In the genomic region with DNA sequence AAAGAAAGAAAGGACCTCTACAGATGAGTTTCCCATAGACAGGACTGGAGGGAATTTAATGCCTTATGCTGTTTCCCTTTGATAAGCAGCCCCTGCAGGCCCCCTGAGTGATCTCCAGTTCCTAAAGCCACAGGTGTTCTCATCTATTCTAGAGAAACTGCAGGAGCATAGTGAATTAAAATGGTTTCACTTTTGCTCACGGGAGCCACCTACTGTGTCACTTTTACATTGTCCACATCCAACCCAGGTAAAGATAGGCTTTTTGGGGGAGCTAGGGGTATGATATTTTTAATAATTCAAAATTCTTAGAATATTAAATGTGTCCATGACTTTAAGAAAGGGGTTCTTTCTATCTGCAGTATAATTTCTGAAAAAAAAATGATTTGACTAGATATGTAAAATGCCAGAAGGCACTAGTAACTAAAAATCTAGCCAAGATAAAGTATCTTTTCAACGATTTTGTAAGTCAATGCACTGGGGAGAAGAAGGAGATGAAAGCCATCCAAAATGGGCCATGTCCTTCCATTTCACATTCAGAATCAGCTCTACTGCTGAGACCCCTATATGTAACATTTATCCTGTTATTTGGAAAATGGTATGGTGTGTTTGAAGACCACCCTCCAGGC, we compare ENCODE assay signal across 9 cellular contexts.
DNase-seq lines count a peak whose midpoint lies in the region; ATAC-seq, FAIRE-seq and TF ChIP-seq lines count a peak whose summit lies in the region.
"Had no signal": no experiment of that assay in that cellular context is flagged by ENCODE, and none has a peak within 500 bp of the region (broad histone marks: within the 10 kb centered on the region; RNA-seq: fewer than 3 reads in every experiment).

No MANE protein-coding gene starts in this region.

- no peaks in the 10 kb centered on the region for H3K79me1 ChIP-seq in mesendoderm (ENCODE audit: low read length)

- H3K27me3 ChIP-seq in GM12878 (replicated peaks in 1 of 2; ENCODE audit: control insufficient read depth in 2 of 2, insufficient read depth in 2 of 2, low read length in 1 of 2) (no peaks in the 10 kb centered on the region), mesendoderm (ENCODE audit: insufficient read depth, low read length, poor library complexity) (no peaks in the 10 kb centered on the region), upper lobe of left lung (no peaks in the 10 kb centered on the region)

- H2AK5ac ChIP-seq in mesendoderm (ENCODE audit: low read length): no peak overlapping the region

- no peaks in the 10 kb centered on the region for H3K79me2 ChIP-seq in GM12878 (ENCODE audit: control insufficient read depth, insufficient read depth, low read length)
- no peaks in the 10 kb centered on the region for H3K79me2 ChIP-seq in mesendoderm (ENCODE audit: control insufficient read depth, insufficient read depth, low read length)

- H3K27ac ChIP-seq in GM12878 (ENCODE audit: control insufficient read depth, insufficient read depth) (no peak overlapping the region), mesendoderm (ENCODE audit: low read depth, low read length) (no peak overlapping the region), upper lobe of left lung (no peak overlapping the region)
- H3K27ac ChIP-seq: skin epidermis had no signal

- DNase-seq in GM10266 (ENCODE audit: extremely low spot score): peak; percentile 14
- DNase-seq in NCI-H748 (lab: John Stamatoyannopoulos, UW; ENCODE audit: unreplicated experiment): peak; percentile 17
- DNase-seq in GM12878 (ENCODE audit: low read depth, low spot score): peak; percentile 36
- DNase-seq in mesendoderm: peak; percentile 61
- DNase-seq in upper lobe of left lung: no peak
- no peak for DNase-seq in T1000 (lab: John Stamatoyannopoulos, UW)

- TF ChIP-seq EP300 in GM12878 (IDR thresholded peaks at IDR 0.05; ENCODE audit: borderline replicate concordance in 1 of 2, control insufficient read depth in 1 of 2, low read depth in 2 of 2, low read length in 2 of 2) (no peak), upper lobe of left lung (IDR thresholded peaks at IDR 0.05) (no peak)

- no peak overlapping the region for H2BK5ac ChIP-seq in mesendoderm (ENCODE audit: low read length)

- CTCF ChIA-PET in GM12878 (lab: Yijun Ruan, JAX): interaction anchor here (0.6 to 3.6 kb wide), 34 partner anchors 9 to 531 kb away, joined by 3 to 28 read pairs (median 4); a partner anchor contains a TSS

- intact Hi-C loops in GM12878 (cut with micrococcal nuclease; ENCODE audit: unreplicated experiment): loop anchor here (2.0 to 5.0 kb wide), 4 partner anchors 127 to 267 kb away; a partner anchor contains a TSS

- RAD21 ChIA-PET in GM12878 (lab: Charles Lee; ENCODE audit: unreplicated experiment): interaction anchor here (0.7 to 2.2 kb wide), 19 partner anchors 11 to 532 kb away, joined by 3 to 11 read pairs (median 4); a partner anchor contains a TSS

- H3K36me3 ChIP-seq in GM12878 (ENCODE audit: control insufficient read depth in 2 of 2, insufficient read depth in 2 of 2, low read length in 1 of 2) (no peaks in the 10 kb centered on the region), mesendoderm (ENCODE audit: control insufficient read depth, insufficient read depth, low read length) (no peaks in the 10 kb centered on the region), upper lobe of left lung (no peaks in the 10 kb centered on the region)

- no peak overlapping the region for H3K18ac ChIP-seq in mesendoderm (ENCODE audit: low read length)

- no peaks in the 10 kb centered on the region for H4K20me1 ChIP-seq in GM12878 (ENCODE audit: control insufficient read depth, insufficient read depth)

- H4K5ac ChIP-seq in mesendoderm (ENCODE audit: low read length): no peak overlapping the region

- no peak overlapping the region for H2BK15ac ChIP-seq in mesendoderm (replicated peaks; ENCODE audit: low read depth)

- no peak overlapping the region for H3K4ac ChIP-seq in mesendoderm (ENCODE audit: low read depth, low read length)

- no peak overlapping the region for H3K4me3 ChIP-seq in GM12878
- H3K4me3 ChIP-seq in mesendoderm (ENCODE audit: low read length): no peak overlapping the region
- no peak overlapping the region for H3K4me3 ChIP-seq in upper lobe of left lung
- H3K4me3 ChIP-seq: skin epidermis had no signal

- WGBS in GM12878 (ENCODE audit: insufficient coverage, insufficient replicate concordance, low lambda C conversion rate, missing lambda C conversion rate): 38% methylated on average over 2 of the region's 2 CpGs
- WGBS in mesendoderm (ENCODE audit: extremely low coverage, insufficient coverage, low lambda C conversion rate): no CpG with 5 or more reads among the region's 2 CpGs
- WGBS in upper lobe of left lung, 2 donors: 31 to 41% methylated on average over 2 of the region's 2 CpGs

- no TSS peak for BruUV-seq in GM12878 (replicated peaks; lab: Mats Ljungman, UMichigan)

- no peak overlapping the region for H2BK120ac ChIP-seq in mesendoderm (ENCODE audit: low read depth, low read length)

- ATAC-seq in GM21786 (IDR thresholded peaks at IDR 0.05; ENCODE audit: unreplicated experiment) (peak; percentile 70), GM12878 (peak; percentile 95), GM21529 (IDR thresholded peaks at IDR 0.05; ENCODE audit: unreplicated experiment) (no peak), upper lobe of left lung (ENCODE audit: low FRiP score in 2 of 2) (no peak)

- H4K8ac ChIP-seq in mesendoderm (ENCODE audit: low read depth, low read length): no peak overlapping the region

- POLR2A ChIA-PET in GM12878 (lab: Charles Lee): interaction anchor here (0.6 kb wide), 3 partner anchors 13 to 323 kb away, joined by 3 to 8 read pairs (median 4); no protein-coding TSS in a partner anchor

- peak; percentile 74 for TF ChIP-seq RAD21 in GM12878 (IDR thresholded peaks at IDR 0.05; ENCODE audit: insufficient read depth, low read depth, low read length)

- H3K23ac ChIP-seq in mesendoderm (ENCODE audit: low read length): no peak overlapping the region

- H2AFZ ChIP-seq in GM12878 (ENCODE audit: control insufficient read depth, low read depth, low read length): no peak overlapping the region

- FAIRE-seq in GM12878 (lab: Jason Lieb, UNC): no peak

- no peak overlapping the region for H3K9ac ChIP-seq in GM12878 (ENCODE audit: control insufficient read depth, insufficient read depth, low read length)
- H3K9ac ChIP-seq in mesendoderm (ENCODE audit: low read length): no peak overlapping the region

- SMC1A ChIA-PET in GM12878 (lab: Charles Lee; ENCODE audit: uncharacterized antibody, unreplicated experiment): interaction anchor here (0.6 to 3.9 kb wide), 28 partner anchors 10 to 532 kb away, joined by 3 to 23 read pairs (median 4); a partner anchor contains a TSS

- TF ChIP-seq POLR2A in GM12878 (IDR thresholded peaks at IDR 0.05; ENCODE audit: low read depth, low read length): no peak
- TF ChIP-seq POLR2A in upper lobe of left lung (IDR thresholded peaks at IDR 0.05): no peak

- no peak overlapping the region for H3K56ac ChIP-seq in mesendoderm (ENCODE audit: low read length)

- H3K4me1 ChIP-seq in GM12878 (ENCODE audit: control insufficient read depth, insufficient read depth, low read length) (no peaks in the 10 kb centered on the region), mesendoderm (ENCODE audit: control insufficient read depth, low read depth, low read length) (no peaks in the 10 kb centered on the region), upper lobe of left lung (no peaks in the 10 kb centered on the region)

- TF ChIP-seq CTCF in GM10266 (IDR thresholded peaks at IDR 0.05; ENCODE audit: control insufficient read depth, insufficient read depth, low read depth, missing control alignments) (peak; percentile 48), GM12878 (IDR thresholded peaks at IDR 0.05 in 2 of 3, conservative IDR thresholded peaks at IDR 0.05 in 1 of 3; ENCODE audit: control insufficient read depth in 2 of 3, extremely low read depth in 1 of 3, insufficient read depth in 1 of 3, low read depth in 3 of 3, low read length in 3 of 3) (peak; percentile 45 to 59 (median 48); a peak in 5 of 6 replicates), upper lobe of left lung (IDR thresholded peaks at IDR 0.05) (peak in 3 of 6 experiments; percentile 29 to 51 (median 31))

- in situ Hi-C loops in GM12878 (cut with MboI): no loop called here

- no peaks in the 10 kb centered on the region; the same call in 2 of the 3 replicates for H3K9me3 ChIP-seq in GM12878 (replicated peaks; ENCODE audit: control insufficient read depth, insufficient read depth, low read length)
- H3K9me3 ChIP-seq in upper lobe of left lung: no peaks in the 10 kb centered on the region

- H3K4me2 ChIP-seq in GM12878 (ENCODE audit: control insufficient read depth, insufficient read depth): no peak overlapping the region
- no peak overlapping the region for H3K4me2 ChIP-seq in mesendoderm (ENCODE audit: low read length)

TF ChIP-seq in GM12878, 131 proteins besides CTCF, POLR2A, EP300 and RAD21:
- peak; percentile 78 for TF ChIP-seq SMC3 (IDR thresholded peaks at IDR 0.05; ENCODE audit: borderline replicate concordance, low read length)
- no peak for TF ChIP-seq KDM1A (IDR thresholded peaks at IDR 0.05; ENCODE audit: borderline replicate concordance)
- TF ChIP-seq DPF2 (IDR thresholded peaks at IDR 0.05): no peak
- TF ChIP-seq IRF4 (IDR thresholded peaks at IDR 0.05; ENCODE audit: low read depth, low read length): peak; percentile 66; the same call in 1 of the 2 replicates
- 0 out of 2 replicates have a peak, but pooled peaks have one; percentile 16 for TF ChIP-seq MEF2A (IDR thresholded peaks at IDR 0.05; ENCODE audit: insufficient read depth, low read depth, low read length)
- TF ChIP-seq IKZF2 (IDR thresholded peaks at IDR 0.05): peak in 1 of 2 experiments; percentile 16; a peak in 1 of 4 replicates
- no peak for TF ChIP-seq SRF (IDR thresholded peaks at IDR 0.05; ENCODE audit: low read depth in 2 of 2, low read length in 2 of 2)

Comparison
In these comparisons a context has a peak if more than half of its experiments do, and no peak if none do; other contexts are left out.
1. DNase-seq: peak in GM10266 (single experiment), NCI-H748 (single experiment), GM12878 (single experiment) and mesendoderm (single experiment); none in upper lobe of left lung (0 of 2) and T1000 (single experiment).
2. ATAC-seq: peak in GM21786 (single experiment) and GM12878 (single experiment); none in GM21529 (single experiment) and upper lobe of left lung (0 of 2).